ENCODE assay signal across 15 cellular contexts in the genomic region with DNA sequence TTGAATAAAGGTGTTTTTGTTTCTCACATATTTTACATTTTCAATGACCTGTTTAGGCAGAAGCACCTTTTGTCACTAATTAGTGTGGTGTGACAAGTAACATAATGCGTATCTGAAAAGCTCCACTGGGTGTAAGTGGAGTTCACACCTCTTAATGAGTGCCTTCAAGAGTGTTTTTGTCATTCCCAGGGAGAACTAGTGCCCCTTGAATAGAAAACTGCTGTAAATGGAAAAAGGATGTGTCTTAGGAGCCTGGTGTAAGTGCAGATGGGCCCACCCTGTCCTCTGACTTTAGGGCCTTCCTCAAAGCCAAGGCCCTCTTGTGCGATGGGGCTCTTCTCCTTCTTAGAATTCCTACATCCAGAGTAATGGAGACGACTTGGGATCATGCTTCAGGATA.
DNase-seq lines count a peak whose midpoint lies in the region; ATAC-seq and TF ChIP-seq lines count a peak whose summit lies in the region.
"Had no signal": no experiment of that assay in that cellular context is flagged by ENCODE, and none has a peak within 500 bp of the region (broad histone marks: within the 10 kb centered on the region; RNA-seq: fewer than 3 reads in every experiment).

No MANE protein-coding gene starts in this region.

- peak overlapping the region; percentile 57 for H3K4me2 ChIP-seq in neural progenitor cell

- no peak overlapping the region for H3K9ac ChIP-seq in HUES48 (ENCODE audit: low read depth, low read length)
- no peak overlapping the region for H3K9ac ChIP-seq in neural progenitor cell
- H3K9ac ChIP-seq: GM23248 had no signal

- H2AFZ ChIP-seq in neural progenitor cell (replicated peaks), result no peak overlapping the region
- H2AFZ ChIP-seq: GM23248 had no signal

- H3K4me3 ChIP-seq in HUES48 (ENCODE audit: low read depth, low read length) (no peak overlapping the region), coronary artery (no peak overlapping the region), neural progenitor cell (no peak overlapping the region), WERI-Rb-1 (ENCODE audit: low read depth, low read length) (no peak overlapping the region)
- H3K4me3 ChIP-seq: GM12878, GM23248 had no signal

- H3K36me3 ChIP-seq in HUES48 (ENCODE audit: control insufficient read depth, insufficient read depth, low read length) (no peaks in the 10 kb centered on the region), neural progenitor cell (no peaks in the 10 kb centered on the region), WERI-Rb-1 (no peaks in the 10 kb centered on the region)

- TF ChIP-seq CTCF in coronary artery (IDR thresholded peaks at IDR 0.05), result no peak
- TF ChIP-seq CTCF in neural progenitor cell (IDR thresholded peaks at IDR 0.05), result no peak
- no peak for TF ChIP-seq CTCF in WERI-Rb-1 (IDR thresholded peaks at IDR 0.05; ENCODE audit: low read depth, low read length)

- no peak overlapping the region for H3K4me3 Mint-ChIP-seq in neural progenitor cell
- H3K4me3 Mint-ChIP-seq: CD4-positive, alpha-beta T cell; HFFc6 had no signal

- 0 out of 2 replicates have a peak, but pooled peaks cover 2% of the 10 kb centered on the region for H3K9me3 ChIP-seq in HUES48 (ENCODE audit: control insufficient read depth, insufficient read depth, low read length)
- no peaks in the 10 kb centered on the region for H3K9me3 ChIP-seq in neural progenitor cell (ENCODE audit: low read depth)
- H3K9me3 ChIP-seq in WERI-Rb-1 (ENCODE audit: severe bottlenecking), result peaks cover 4% of the 10 kb centered on the region

- H3K4me1 ChIP-seq in HUES48 (ENCODE audit: control insufficient read depth, insufficient read depth, low read length), result peaks cover 10% of the 10 kb centered on the region; the same call in 1 of the 2 replicates
- H3K4me1 ChIP-seq in neural progenitor cell, result peaks cover 36% of the 10 kb centered on the region

- no peak for ATAC-seq in HG02870 (IDR thresholded peaks at IDR 0.05; ENCODE audit: unreplicated experiment)
- ATAC-seq: GM12878, HCT116 had no signal

- no peaks in the 10 kb centered on the region for H4K20me1 ChIP-seq in neural progenitor cell (ENCODE audit: low read depth)

- H3K27ac ChIP-seq in HUES48 (ENCODE audit: low read depth, low read length) (peak overlapping the region; percentile 54), coronary artery (no peak overlapping the region), neural progenitor cell (peak overlapping the region; percentile 51), WERI-Rb-1 (no peak overlapping the region)
- H3K27ac ChIP-seq: C4-2B, GM23248 had no signal

- no peaks in the 10 kb centered on the region for H3K27me3 Mint-ChIP-seq in neural progenitor cell (ENCODE audit: insufficient read depth, low read depth)
- H3K27me3 Mint-ChIP-seq: CD4-positive, alpha-beta T cell had no signal

- H3K27me3 ChIP-seq in HUES48 (ENCODE audit: control insufficient read depth, insufficient read depth, low read length) (no peaks in the 10 kb centered on the region), neural progenitor cell (no peaks in the 10 kb centered on the region), WERI-Rb-1 (ENCODE audit: insufficient read depth, low read depth, severe bottlenecking) (no peaks in the 10 kb centered on the region)

- no peaks in the 10 kb centered on the region for H3K79me2 ChIP-seq in neural progenitor cell (ENCODE audit: low read depth)

- DNase-seq in coronary artery (ENCODE audit: low spot score), result peak; percentile 31
- DNase-seq in neural progenitor cell (ENCODE audit: low spot score), result peak; percentile 54
- DNase-seq in WERI-Rb-1, result no peak
- DNase-seq in ecto neural progenitor cell (ENCODE audit: low spot score), result no peak
- DNase-seq: ACHN; CD4-positive, alpha-beta T cell; DMS79 treated with DMSO at 0.1 percent for 48 hours; GM23248; HFFc6; KG1 had no signal

- H3K36me3 Mint-ChIP-seq in neural progenitor cell, result no peaks in the 10 kb centered on the region

- peaks cover 18% of the 10 kb centered on the region for H3F3A ChIP-seq in neural progenitor cell (ENCODE audit: low read depth)

- H3K27ac Mint-ChIP-seq in neural progenitor cell, result no peak overlapping the region
- H3K27ac Mint-ChIP-seq: CD4-positive, alpha-beta T cell; HFFc6 had no signal

- peaks cover 16% of the 10 kb centered on the region for H3K9me3 Mint-ChIP-seq in neural progenitor cell

- H3K4me1 Mint-ChIP-seq in neural progenitor cell, result no peaks in the 10 kb centered on the region

Comparison
In these comparisons a context has a peak if more than half of its experiments do, and no peak if none do; other contexts are left out.
1. H3K27ac ChIP-seq: peak in HUES48 (single experiment) and neural progenitor cell (single experiment); none in coronary artery (0 of 2) and WERI-Rb-1 (single experiment).
2. DNase-seq: peak in coronary artery (single experiment) and neural progenitor cell (single experiment); none in WERI-Rb-1 (single experiment) and ecto neural progenitor cell (single experiment).